In the genomic region with DNA sequence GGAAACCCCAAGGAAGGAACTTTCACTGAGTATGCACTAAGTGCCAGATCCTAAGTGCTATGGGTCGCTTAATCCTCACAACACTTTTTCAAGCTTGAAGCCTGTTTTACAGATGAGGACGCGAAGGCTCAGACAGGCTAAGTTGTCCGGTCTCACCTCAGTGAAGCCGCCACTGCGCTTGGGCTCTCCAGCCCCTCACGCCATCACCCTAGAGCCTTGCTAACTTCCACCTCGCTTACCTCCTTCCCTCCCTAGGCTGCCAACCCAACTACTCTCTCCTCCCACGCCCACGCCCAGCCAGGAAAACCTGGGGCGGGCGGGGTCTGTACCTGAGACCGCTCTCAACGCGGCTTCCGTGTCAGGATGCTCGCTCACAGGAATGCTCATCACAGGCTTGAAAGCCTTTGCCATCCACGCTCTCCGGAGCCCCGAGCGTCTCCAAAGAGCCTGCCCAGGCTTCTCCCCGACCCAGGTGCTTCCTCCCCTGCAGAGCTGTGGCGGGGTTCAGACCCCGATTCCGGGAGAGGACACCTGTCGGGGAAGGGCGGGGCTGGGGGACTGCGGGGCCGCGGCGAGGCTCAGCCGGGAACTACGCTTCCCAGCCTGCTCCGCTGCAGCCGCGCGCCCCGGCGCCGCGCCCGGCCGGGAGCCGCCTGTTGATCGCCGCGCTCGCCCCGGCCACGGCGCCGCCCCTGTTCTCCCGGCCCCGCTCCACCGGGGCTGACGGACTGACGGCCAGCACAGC, we compare ENCODE assay signal across 7 cellular contexts. TPM values are rescaled to one million over a fixed set of nuclear protein-coding genes. Genes with fewer than 3 reads are reported as not detected.
DNase-seq lines count a peak whose midpoint lies in the region; ATAC-seq and TF ChIP-seq lines count a peak whose summit lies in the region.

TMOD2 (plus strand) TSS at position 656 of the 745 bp plus-strand sequence. CDS start 14,845 bp downstream, outside the sequence.

- no peaks in the 10 kb centered on the region for H3K36me3 ChIP-seq in mucosa of descending colon (ENCODE audit: low read depth)

- peak within 1 kb of the TSS; percentile 79 for H3K4me3 Mint-ChIP-seq in activated CD8-positive, alpha-beta memory T cell treated with anti-CD3 and anti-CD28 coated beads, Interleukin-2, amount 10 ng/mL, durations not matched to agents 7 days and 5 days

- ATAC-seq in activated CD8-positive, alpha-beta memory T cell treated with anti-CD3 and anti-CD28 coated beads, Interleukin-2, amount 10 ng/mL, durations not matched to agents 7 days and 5 days = peak; percentile 95
- peak; percentile 95 for ATAC-seq in mucosa of descending colon

- TF ChIP-seq CTCF in GM13976 (IDR thresholded peaks at IDR 0.05; ENCODE audit: borderline replicate concordance, control extremely low read depth, extremely low read depth, insufficient read depth, missing control alignments) = no peak
- no peak for TF ChIP-seq CTCF in HFF-Myc (IDR thresholded peaks at IDR 0.05; ENCODE audit: low read depth, low read length, missing control alignments)
- no peak for TF ChIP-seq CTCF in epithelial cell of proximal tubule (conservative IDR thresholded peaks at IDR 0.05; ENCODE audit: low read depth, low read length)
- TF ChIP-seq CTCF in mucosa of descending colon (IDR thresholded peaks at IDR 0.05) = no peak

- in situ Hi-C loops in GM13976 (cut with MboI; ENCODE audit: low sequenced_read_pairs, unreplicated experiment) = no loop called here

- peak within 1 kb of the TSS; percentile 68 for H3K27ac ChIP-seq in substantia nigra (ENCODE audit: low read depth, low read length, poor library complexity, severe bottlenecking)

- CTCF ChIA-PET in activated CD8-positive, alpha-beta memory T cell treated with anti-CD3 and anti-CD28 coated beads, Interleukin-2, amount 10 ng/mL, durations not matched to agents 7 days and 5 days (lab: Charles Lee) = interaction anchor here (0.9 to 1.7 kb wide), 4 partner anchors 11 to 101 kb away, joined by 3 to 4 read pairs (median 4); partner anchors contain the start of gene LYSMD2

- peaks cover 6% of the 10 kb centered on the region for H3K4me1 ChIP-seq in mucosa of descending colon (ENCODE audit: low read depth)

- DNase-seq in GM13976 (ENCODE audit: low spot score) (peak; percentile 79), HFF-Myc (ENCODE audit: extremely low read depth, low read depth) (no peak), NCI-H146 (lab: John Stamatoyannopoulos, UW) (peak; percentile 82), epithelial cell of proximal tubule (ENCODE audit: low read depth) (no peak), mucosa of descending colon (peak; percentile 54 to 78 (median 70)), substantia nigra (lab: John Stamatoyannopoulos, UW) (peak in 36 of 49 donors; percentile 19 to 83 (median 50))
- peak; percentile 59 for DNase-seq in activated CD8-positive, alpha-beta memory T cell treated with anti-CD3 and anti-CD28 coated beads, Interleukin-2, amount 10 ng/mL, durations not matched to agents 7 days and 5 days

- H3K4me1 Mint-ChIP-seq in activated CD8-positive, alpha-beta memory T cell treated with anti-CD3 and anti-CD28 coated beads, Interleukin-2, amount 10 ng/mL, durations not matched to agents 7 days and 5 days = peaks cover 36% of the 10 kb centered on the region

- H3K27ac Mint-ChIP-seq in activated CD8-positive, alpha-beta memory T cell treated with anti-CD3 and anti-CD28 coated beads, Interleukin-2, amount 10 ng/mL, durations not matched to agents 7 days and 5 days = no peak within 1 kb of the TSS

- H3K36me3 Mint-ChIP-seq in activated CD8-positive, alpha-beta memory T cell treated with anti-CD3 and anti-CD28 coated beads, Interleukin-2, amount 10 ng/mL, durations not matched to agents 7 days and 5 days = peaks cover 12% of the 10 kb centered on the region

- no peaks in the 10 kb centered on the region for H3K9me3 ChIP-seq in mucosa of descending colon

- H3K4me3 ChIP-seq in HFF-Myc (replicated peaks; ENCODE audit: low read depth, low read length) (peak within 1 kb of the TSS; percentile 39), epithelial cell of proximal tubule (ENCODE audit: low read depth, low read length) (peak within 1 kb of the TSS; percentile 58), mucosa of descending colon (peak within 1 kb of the TSS; percentile 45)

- H3K27me3 Mint-ChIP-seq in activated CD8-positive, alpha-beta memory T cell treated with anti-CD3 and anti-CD28 coated beads, Interleukin-2, amount 10 ng/mL, durations not matched to agents 7 days and 5 days = peaks cover 30% of the 10 kb centered on the region

- intact Hi-C loops in mucosa of descending colon (cut with DNase I, micrococcal nuclease) = no loop called here

- H3K9me3 Mint-ChIP-seq in activated CD8-positive, alpha-beta memory T cell treated with anti-CD3 and anti-CD28 coated beads, Interleukin-2, amount 10 ng/mL, durations not matched to agents 7 days and 5 days (ENCODE audit: low read depth) = peaks cover 3% of the 10 kb centered on the region

RNA-seq across cellular contexts. Expression of gene TMOD2, which starts in this region (rescaled TPM):
- 10 to 100 TPM in 1 of 2 experiments, 1 to 10 TPM in 1; 6.9 to 12.7 TPM for total RNA-seq in activated CD8-positive, alpha-beta memory T cell treated with anti-CD3 and anti-CD28 coated beads, Interleukin-2, amount 10 ng/mL, durations not matched to agents 7 days and 5 days
- total RNA-seq in epithelial cell of proximal tubule (1.5 and 1.6 TPM in 2 replicates), mucosa of descending colon (10 to 100 TPM in 1 of 3 donors, 1 to 10 TPM in 2; 3.7 to 30.3 (median 6.3) TPM)

Comparison
In these comparisons a context has a peak if more than half of its experiments do, and no peak if none do; other contexts are left out.
1. DNase-seq: peak in GM13976 (single experiment), NCI-H146 (single experiment), activated CD8-positive, alpha-beta memory T cell treated with anti-CD3 and anti-CD28 coated beads, Interleukin-2, amount 10 ng/mL, durations not matched to agents 7 days and 5 days (single experiment), mucosa of descending colon (3 of 3) and substantia nigra (36 of 49); none in HFF-Myc (single experiment) and epithelial cell of proximal tubule (single experiment).
2. Peak in every context shown above with its lines, with median percentiles within 50 percentile points of each other: H3K4me3 ChIP-seq.